Comparison of ENCODE assay signal across 1 cellular context in the genomic region with DNA sequence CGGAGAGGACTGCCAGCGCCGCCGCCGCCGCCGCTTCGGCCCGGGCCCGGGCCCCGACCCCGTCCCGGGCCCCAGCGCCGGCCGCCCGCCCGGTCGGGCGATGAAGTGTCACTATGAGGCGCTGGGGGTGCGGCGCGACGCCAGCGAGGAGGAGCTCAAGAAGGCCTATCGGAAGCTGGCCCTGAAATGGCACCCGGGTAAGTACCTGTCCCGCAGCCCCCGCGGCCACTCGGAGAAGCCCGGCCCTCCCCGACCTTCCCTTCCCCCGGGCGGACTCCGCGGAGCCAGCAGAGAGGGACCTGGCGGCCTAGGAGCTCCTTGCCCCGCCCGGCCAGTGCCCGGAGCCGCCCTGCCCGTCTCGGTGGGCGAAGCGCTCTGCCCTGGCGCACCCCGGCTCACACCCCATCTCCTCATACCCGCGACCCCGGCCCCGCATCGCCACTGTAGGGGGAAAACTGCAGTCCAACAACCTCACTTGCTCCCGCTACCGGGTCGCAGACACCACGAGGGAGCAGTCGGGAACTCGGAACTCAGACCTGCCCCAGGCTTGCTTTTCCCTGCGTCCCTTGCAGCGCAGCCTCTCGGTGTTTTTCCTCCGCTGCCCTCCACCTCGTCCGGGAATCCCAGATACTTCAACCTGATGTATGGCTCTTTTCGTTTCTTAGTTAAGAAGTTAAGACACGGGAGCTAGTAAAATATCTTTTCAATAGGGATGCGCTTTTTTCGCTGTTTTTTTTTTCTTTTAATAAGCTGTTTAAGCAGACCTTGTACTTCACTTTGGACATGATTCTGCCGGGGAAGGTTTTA.
TF ChIP-seq lines count a peak whose summit lies in the region.

No MANE protein-coding gene starts in this region.

TF ChIP-seq in GM12878, 131 proteins besides CTCF, POLR2A, EP300 and RAD21 (continues in another document):
- TF ChIP-seq IRF4 (IDR thresholded peaks at IDR 0.05; ENCODE audit: low read depth, low read length) (no peak), ZNF274 (IDR thresholded peaks at IDR 0.05; ENCODE audit: insufficient read depth, insufficient read length) (no peak), KLF5 (IDR thresholded peaks at IDR 0.05; ENCODE audit: partially characterized antibody) (no peak), CBFB (IDR thresholded peaks at IDR 0.05; ENCODE audit: low read depth) (no peak), RFX5 (IDR thresholded peaks at IDR 0.05; ENCODE audit: low read depth, low read length) (no peak), BCL11A (IDR thresholded peaks at IDR 0.05; ENCODE audit: low read depth, low read length) (no peak), MXI1 (IDR thresholded peaks at IDR 0.05; ENCODE audit: low read depth, low read length) (no peak), PAX5 (IDR thresholded peaks at IDR 0.05; ENCODE audit: borderline replicate concordance, low read depth, low read length) (no peak), ZNF207 (IDR thresholded peaks at IDR 0.05; ENCODE audit: borderline replicate concordance) (peak; percentile 74; the same call in 1 of the 2 replicates), STAT1 (conservative IDR thresholded peaks at IDR 0.05) (no peak), HDGF (IDR thresholded peaks at IDR 0.05) (no peak), ESRRA (IDR thresholded peaks at IDR 0.05; ENCODE audit: low read length) (no peak), POLR2AphosphoS5 (IDR thresholded peaks at IDR 0.05; ENCODE audit: low read length) (peak; percentile 64), EGR1 (IDR thresholded peaks at IDR 0.05; ENCODE audit: borderline replicate concordance in 1 of 2, low read depth in 2 of 2, low read length in 2 of 2) (no peak; a peak in 1 of 3 replicates), SREBF1 (IDR thresholded peaks at IDR 0.05; ENCODE audit: low read length) (no peak), BACH1 (IDR thresholded peaks at IDR 0.05; ENCODE audit: borderline replicate concordance) (peak; percentile 39; the same call in 1 of the 2 replicates), JUND (IDR thresholded peaks at IDR 0.05; ENCODE audit: low read depth, low read length) (no peak), RELA (IDR thresholded peaks at IDR 0.05; ENCODE audit: borderline replicate concordance, partially characterized antibody) (no peak), KAT2A (conservative IDR thresholded peaks at IDR 0.05; ENCODE audit: control insufficient read depth, low read depth, low read length) (no peak), GATAD2B (conservative IDR thresholded peaks at IDR 0.05; ENCODE audit: low read depth) (peak; percentile 87), SP1 (IDR thresholded peaks at IDR 0.05; ENCODE audit: low read depth, low read length) (peak; percentile 24), TCF7 (IDR thresholded peaks at IDR 0.05; ENCODE audit: borderline replicate concordance) (no peak), NR2C1 (IDR thresholded peaks at IDR 0.05) (no peak)
- TF ChIP-seq, protein P1, sequence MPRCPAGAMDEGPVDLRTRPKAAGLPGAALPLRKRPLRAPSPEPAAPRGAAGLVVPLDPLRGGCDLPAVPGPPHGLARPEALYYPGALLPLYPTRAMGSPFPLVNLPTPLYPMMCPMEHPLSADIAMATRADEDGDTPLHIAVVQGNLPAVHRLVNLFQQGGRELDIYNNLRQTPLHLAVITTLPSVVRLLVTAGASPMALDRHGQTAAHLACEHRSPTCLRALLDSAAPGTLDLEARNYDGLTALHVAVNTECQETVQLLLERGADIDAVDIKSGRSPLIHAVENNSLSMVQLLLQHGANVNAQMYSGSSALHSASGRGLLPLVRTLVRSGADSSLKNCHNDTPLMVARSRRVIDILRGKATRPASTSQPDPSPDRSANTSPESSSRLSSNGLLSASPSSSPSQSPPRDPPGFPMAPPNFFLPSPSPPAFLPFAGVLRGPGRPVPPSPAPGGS (IDR thresholded peaks at IDR 0.05; ENCODE audit: borderline replicate concordance, insufficient read depth, low read depth, low read length, poor library complexity, severe bottlenecking) = no peak
- TF ChIP-seq, protein P2, sequence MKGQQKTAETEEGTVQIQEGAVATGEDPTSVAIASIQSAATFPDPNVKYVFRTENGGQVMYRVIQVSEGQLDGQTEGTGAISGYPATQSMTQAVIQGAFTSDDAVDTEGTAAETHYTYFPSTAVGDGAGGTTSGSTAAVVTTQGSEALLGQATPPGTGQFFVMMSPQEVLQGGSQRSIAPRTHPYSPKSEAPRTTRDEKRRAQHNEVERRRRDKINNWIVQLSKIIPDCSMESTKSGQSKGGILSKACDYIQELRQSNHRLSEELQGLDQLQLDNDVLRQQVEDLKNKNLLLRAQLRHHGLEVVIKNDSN (IDR thresholded peaks at IDR 0.05; ENCODE audit: borderline replicate concordance, extremely low read length, insufficient read depth, low read depth, low read length) = no peak
- TF ChIP-seq, protein P3, sequence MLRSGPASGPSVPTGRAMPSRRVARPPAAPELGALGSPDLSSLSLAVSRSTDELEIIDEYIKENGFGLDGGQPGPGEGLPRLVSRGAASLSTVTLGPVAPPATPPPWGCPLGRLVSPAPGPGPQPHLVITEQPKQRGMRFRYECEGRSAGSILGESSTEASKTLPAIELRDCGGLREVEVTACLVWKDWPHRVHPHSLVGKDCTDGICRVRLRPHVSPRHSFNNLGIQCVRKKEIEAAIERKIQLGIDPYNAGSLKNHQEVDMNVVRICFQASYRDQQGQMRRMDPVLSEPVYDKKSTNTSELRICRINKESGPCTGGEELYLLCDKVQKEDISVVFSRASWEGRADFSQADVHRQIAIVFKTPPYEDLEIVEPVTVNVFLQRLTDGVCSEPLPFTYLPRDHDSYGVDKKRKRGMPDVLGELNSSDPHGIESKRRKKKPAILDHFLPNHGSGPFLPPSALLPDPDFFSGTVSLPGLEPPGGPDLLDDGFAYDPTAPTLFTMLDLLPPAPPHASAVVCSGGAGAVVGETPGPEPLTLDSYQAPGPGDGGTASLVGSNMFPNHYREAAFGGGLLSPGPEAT (IDR thresholded peaks at IDR 0.05; ENCODE audit: low read depth) = no peak
- TF ChIP-seq, protein P4, sequence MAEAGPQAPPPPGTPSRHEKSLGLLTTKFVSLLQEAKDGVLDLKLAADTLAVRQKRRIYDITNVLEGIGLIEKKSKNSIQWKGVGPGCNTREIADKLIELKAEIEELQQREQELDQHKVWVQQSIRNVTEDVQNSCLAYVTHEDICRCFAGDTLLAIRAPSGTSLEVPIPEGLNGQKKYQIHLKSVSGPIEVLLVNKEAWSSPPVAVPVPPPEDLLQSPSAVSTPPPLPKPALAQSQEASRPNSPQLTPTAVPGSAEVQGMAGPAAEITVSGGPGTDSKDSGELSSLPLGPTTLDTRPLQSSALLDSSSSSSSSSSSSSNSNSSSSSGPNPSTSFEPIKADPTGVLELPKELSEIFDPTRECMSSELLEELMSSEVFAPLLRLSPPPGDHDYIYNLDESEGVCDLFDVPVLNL (IDR thresholded peaks at IDR 0.05; ENCODE audit: low read depth, low read length) = no peak
- TF ChIP-seq, protein P5, sequence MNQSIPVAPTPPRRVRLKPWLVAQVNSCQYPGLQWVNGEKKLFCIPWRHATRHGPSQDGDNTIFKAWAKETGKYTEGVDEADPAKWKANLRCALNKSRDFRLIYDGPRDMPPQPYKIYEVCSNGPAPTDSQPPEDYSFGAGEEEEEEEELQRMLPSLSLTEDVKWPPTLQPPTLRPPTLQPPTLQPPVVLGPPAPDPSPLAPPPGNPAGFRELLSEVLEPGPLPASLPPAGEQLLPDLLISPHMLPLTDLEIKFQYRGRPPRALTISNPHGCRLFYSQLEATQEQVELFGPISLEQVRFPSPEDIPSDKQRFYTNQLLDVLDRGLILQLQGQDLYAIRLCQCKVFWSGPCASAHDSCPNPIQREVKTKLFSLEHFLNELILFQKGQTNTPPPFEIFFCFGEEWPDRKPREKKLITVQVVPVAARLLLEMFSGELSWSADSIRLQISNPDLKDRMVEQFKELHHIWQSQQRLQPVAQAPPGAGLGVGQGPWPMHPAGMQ (IDR thresholded peaks at IDR 0.05; ENCODE audit: borderline replicate concordance) = no peak
- TF ChIP-seq, protein P6, sequence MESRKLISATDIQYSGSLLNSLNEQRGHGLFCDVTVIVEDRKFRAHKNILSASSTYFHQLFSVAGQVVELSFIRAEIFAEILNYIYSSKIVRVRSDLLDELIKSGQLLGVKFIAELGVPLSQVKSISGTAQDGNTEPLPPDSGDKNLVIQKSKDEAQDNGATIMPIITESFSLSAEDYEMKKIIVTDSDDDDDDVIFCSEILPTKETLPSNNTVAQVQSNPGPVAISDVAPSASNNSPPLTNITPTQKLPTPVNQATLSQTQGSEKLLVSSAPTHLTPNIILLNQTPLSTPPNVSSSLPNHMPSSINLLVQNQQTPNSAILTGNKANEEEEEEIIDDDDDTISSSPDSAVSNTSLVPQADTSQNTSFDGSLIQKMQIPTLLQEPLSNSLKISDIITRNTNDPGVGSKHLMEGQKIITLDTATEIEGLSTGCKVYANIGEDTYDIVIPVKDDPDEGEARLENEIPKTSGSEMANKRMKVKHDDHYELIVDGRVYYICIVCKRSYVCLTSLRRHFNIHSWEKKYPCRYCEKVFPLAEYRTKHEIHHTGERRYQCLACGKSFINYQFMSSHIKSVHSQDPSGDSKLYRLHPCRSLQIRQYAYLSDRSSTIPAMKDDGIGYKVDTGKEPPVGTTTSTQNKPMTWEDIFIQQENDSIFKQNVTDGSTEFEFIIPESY (IDR thresholded peaks at IDR 0.05) = no peak
- TF ChIP-seq, protein P7, sequence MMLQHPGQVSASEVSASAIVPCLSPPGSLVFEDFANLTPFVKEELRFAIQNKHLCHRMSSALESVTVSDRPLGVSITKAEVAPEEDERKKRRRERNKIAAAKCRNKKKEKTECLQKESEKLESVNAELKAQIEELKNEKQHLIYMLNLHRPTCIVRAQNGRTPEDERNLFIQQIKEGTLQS (IDR thresholded peaks at IDR 0.05; ENCODE audit: borderline replicate concordance, extremely low read depth, low read depth, low read length) = no peak
- TF ChIP-seq, protein P8, sequence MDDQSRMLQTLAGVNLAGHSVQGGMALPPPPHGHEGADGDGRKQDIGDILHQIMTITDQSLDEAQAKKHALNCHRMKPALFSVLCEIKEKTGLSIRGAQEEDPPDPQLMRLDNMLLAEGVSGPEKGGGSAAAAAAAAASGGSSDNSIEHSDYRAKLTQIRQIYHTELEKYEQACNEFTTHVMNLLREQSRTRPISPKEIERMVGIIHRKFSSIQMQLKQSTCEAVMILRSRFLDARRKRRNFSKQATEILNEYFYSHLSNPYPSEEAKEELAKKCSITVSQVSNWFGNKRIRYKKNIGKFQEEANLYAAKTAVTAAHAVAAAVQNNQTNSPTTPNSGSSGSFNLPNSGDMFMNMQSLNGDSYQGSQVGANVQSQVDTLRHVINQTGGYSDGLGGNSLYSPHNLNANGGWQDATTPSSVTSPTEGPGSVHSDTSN (IDR thresholded peaks at IDR 0.05; ENCODE audit: insufficient replicate concordance, low read depth, low read length) = no peak
- TF ChIP-seq, protein P9, sequence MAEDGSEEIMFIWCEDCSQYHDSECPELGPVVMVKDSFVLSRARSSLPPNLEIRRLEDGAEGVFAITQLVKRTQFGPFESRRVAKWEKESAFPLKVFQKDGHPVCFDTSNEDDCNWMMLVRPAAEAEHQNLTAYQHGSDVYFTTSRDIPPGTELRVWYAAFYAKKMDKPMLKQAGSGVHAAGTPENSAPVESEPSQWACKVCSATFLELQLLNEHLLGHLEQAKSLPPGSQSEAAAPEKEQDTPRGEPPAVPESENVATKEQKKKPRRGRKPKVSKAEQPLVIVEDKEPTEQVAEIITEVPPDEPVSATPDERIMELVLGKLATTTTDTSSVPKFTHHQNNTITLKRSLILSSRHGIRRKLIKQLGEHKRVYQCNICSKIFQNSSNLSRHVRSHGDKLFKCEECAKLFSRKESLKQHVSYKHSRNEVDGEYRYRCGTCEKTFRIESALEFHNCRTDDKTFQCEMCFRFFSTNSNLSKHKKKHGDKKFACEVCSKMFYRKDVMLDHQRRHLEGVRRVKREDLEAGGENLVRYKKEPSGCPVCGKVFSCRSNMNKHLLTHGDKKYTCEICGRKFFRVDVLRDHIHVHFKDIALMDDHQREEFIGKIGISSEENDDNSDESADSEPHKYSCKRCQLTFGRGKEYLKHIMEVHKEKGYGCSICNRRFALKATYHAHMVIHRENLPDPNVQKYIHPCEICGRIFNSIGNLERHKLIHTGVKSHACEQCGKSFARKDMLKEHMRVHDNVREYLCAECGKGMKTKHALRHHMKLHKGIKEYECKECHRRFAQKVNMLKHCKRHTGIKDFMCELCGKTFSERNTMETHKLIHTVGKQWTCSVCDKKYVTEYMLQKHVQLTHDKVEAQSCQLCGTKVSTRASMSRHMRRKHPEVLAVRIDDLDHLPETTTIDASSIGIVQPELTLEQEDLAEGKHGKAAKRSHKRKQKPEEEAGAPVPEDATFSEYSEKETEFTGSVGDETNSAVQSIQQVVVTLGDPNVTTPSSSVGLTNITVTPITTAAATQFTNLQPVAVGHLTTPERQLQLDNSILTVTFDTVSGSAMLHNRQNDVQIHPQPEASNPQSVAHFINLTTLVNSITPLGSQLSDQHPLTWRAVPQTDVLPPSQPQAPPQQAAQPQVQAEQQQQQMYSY (CRISPR knock-in tag; IDR thresholded peaks at IDR 0.05) = no peak
- TF ChIP-seq, protein P10, sequence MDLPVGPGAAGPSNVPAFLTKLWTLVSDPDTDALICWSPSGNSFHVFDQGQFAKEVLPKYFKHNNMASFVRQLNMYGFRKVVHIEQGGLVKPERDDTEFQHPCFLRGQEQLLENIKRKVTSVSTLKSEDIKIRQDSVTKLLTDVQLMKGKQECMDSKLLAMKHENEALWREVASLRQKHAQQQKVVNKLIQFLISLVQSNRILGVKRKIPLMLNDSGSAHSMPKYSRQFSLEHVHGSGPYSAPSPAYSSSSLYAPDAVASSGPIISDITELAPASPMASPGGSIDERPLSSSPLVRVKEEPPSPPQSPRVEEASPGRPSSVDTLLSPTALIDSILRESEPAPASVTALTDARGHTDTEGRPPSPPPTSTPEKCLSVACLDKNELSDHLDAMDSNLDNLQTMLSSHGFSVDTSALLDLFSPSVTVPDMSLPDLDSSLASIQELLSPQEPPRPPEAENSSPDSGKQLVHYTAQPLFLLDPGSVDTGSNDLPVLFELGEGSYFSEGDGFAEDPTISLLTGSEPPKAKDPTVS (IDR thresholded peaks at IDR 0.05; ENCODE audit: low read depth, low read length) = no peak
- TF ChIP-seq, protein P11, sequence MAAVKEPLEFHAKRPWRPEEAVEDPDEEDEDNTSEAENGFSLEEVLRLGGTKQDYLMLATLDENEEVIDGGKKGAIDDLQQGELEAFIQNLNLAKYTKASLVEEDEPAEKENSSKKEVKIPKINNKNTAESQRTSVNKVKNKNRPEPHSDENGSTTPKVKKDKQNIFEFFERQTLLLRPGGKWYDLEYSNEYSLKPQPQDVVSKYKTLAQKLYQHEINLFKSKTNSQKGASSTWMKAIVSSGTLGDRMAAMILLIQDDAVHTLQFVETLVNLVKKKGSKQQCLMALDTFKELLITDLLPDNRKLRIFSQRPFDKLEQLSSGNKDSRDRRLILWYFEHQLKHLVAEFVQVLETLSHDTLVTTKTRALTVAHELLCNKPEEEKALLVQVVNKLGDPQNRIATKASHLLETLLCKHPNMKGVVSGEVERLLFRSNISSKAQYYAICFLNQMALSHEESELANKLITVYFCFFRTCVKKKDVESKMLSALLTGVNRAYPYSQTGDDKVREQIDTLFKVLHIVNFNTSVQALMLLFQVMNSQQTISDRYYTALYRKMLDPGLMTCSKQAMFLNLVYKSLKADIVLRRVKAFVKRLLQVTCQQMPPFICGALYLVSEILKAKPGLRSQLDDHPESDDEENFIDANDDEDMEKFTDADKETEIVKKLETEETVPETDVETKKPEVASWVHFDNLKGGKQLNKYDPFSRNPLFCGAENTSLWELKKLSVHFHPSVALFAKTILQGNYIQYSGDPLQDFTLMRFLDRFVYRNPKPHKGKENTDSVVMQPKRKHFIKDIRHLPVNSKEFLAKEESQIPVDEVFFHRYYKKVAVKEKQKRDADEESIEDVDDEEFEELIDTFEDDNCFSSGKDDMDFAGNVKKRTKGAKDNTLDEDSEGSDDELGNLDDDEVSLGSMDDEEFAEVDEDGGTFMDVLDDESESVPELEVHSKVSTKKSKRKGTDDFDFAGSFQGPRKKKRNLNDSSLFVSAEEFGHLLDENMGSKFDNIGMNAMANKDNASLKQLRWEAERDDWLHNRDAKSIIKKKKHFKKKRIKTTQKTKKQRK (IDR thresholded peaks at IDR 0.05; ENCODE audit: low read depth, low read length) = no peak
